8 cellular contexts compared by ENCODE assay signal in genomic region chr7:124856299-124856888, GRCh38.
A peak's percentile ranks its signal among the peaks of the same experiment; 100 is the strongest.
DNase-seq lines count a peak whose midpoint lies in the region; ATAC-seq and TF ChIP-seq lines count a peak whose summit lies in the region.

No MANE protein-coding gene starts in this region.

- peak in 2 of 4 experiments; percentile 41 to 50 for TF ChIP-seq CTCF in sigmoid colon (IDR thresholded peaks at IDR 0.05)

- H3K36me3 Mint-ChIP-seq in activated naive CD4-positive, alpha-beta T cell treated with anti-CD3 and anti-CD28 coated beads, Interleukin-2, amount 50 U/mL, for 24 hours = peaks cover 4% of the 10 kb centered on the region

- no peak overlapping the region for H3K27ac ChIP-seq in sigmoid colon

- H3K4me3 Mint-ChIP-seq in activated naive CD4-positive, alpha-beta T cell treated with anti-CD3 and anti-CD28 coated beads, Interleukin-2, amount 50 U/mL, for 24 hours = no peak overlapping the region

- no peaks in the 10 kb centered on the region for H3K27me3 ChIP-seq in sigmoid colon

- peak overlapping the region; percentile 9 for H3K27ac Mint-ChIP-seq in activated naive CD4-positive, alpha-beta T cell treated with anti-CD3 and anti-CD28 coated beads, Interleukin-2, amount 50 U/mL, for 24 hours

- no peaks in the 10 kb centered on the region for H3K9me3 ChIP-seq in sigmoid colon

- peaks cover 3% of the 10 kb centered on the region for H3K4me1 Mint-ChIP-seq in activated naive CD4-positive, alpha-beta T cell treated with anti-CD3 and anti-CD28 coated beads, Interleukin-2, amount 50 U/mL, for 24 hours

- H3K4me1 ChIP-seq in sigmoid colon = no peaks in the 10 kb centered on the region

- peak; percentile 63 for ATAC-seq in HG02798 (IDR thresholded peaks at IDR 0.05; ENCODE audit: poor library complexity, unreplicated experiment)

- intact Hi-C loops in sigmoid colon (cut with DNase I) = no loop called here

- H3K27me3 Mint-ChIP-seq in activated naive CD4-positive, alpha-beta T cell treated with anti-CD3 and anti-CD28 coated beads, Interleukin-2, amount 50 U/mL, for 24 hours = no peaks in the 10 kb centered on the region

- TF ChIP-seq POLR2A in sigmoid colon (IDR thresholded peaks at IDR 0.05) = no peak

- no peak overlapping the region for H3K4me3 ChIP-seq in sigmoid colon

- peaks cover 0 to 28% (median 0%) of the 10 kb centered on the region in 4 donors for H3K36me3 ChIP-seq in sigmoid colon

- 93 to 94% methylated on average over 3 of the region's 3 CpGs for WGBS in sigmoid colon, 2 donors

- H3K9me3 Mint-ChIP-seq in activated naive CD4-positive, alpha-beta T cell treated with anti-CD3 and anti-CD28 coated beads, Interleukin-2, amount 50 U/mL, for 24 hours = no peaks in the 10 kb centered on the region

- DNase-seq in activated naive CD4-positive, alpha-beta T cell treated with anti-CD3 and anti-CD28 coated beads, Interleukin-2, amount 50 U/mL, for 16 hours = no peak
- DNase-seq in NCI-H226 (peak; percentile 5), myocyte (ENCODE audit: low read depth) (peak; percentile 54), sigmoid colon (no peak)
- peak; percentile 1 for DNase-seq in central memory CD4-positive, alpha-beta T cell
- no peak for DNase-seq in stimulated activated CD4-positive, alpha-beta T cell treated with anti-CD3 and anti-CD28 coated beads, Interleukin-12 subunit alpha, Interleukin-12 subunit beta, amount 100 ng/mL, for 4 hours

- TF ChIP-seq EP300 in sigmoid colon (IDR thresholded peaks at IDR 0.05) = no peak

Comparison
In these comparisons a context has a peak if more than half of its experiments do, and no peak if none do; other contexts are left out.
1. DNase-seq: peak in NCI-H226 (single experiment), central memory CD4-positive, alpha-beta T cell (single experiment) and myocyte (single experiment); none in activated naive CD4-positive, alpha-beta T cell treated with anti-CD3 and anti-CD28 coated beads, Interleukin-2, amount 50 U/mL, for 16 hours (single experiment), sigmoid colon (single experiment) and stimulated activated CD4-positive, alpha-beta T cell treated with anti-CD3 and anti-CD28 coated beads, Interleukin-12 subunit alpha, Interleukin-12 subunit beta, amount 100 ng/mL, for 4 hours (single experiment).